ENCODE assay signal across 34 cellular contexts in the genomic region with DNA sequence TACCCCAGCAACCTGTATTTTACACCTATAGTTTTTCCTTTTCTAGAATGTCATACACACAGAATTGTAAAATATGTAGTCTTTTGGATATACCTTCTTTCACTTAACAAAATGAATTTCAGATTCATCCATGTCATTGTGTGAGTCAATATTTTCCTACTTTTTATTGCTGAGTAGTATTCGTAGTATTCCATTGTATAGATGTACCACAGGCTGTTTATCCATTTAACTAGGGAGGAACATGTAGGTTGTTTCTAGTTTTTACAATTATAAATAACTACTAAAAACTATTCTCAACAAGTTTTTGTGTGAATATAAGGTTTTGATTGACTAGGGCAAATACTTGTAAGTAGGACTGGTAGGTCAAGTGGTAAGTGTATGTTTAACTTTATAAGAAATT.
"Had no signal": no experiment of that assay in that cellular context is flagged by ENCODE, and none has a peak within 500 bp of the region (broad histone marks: within the 10 kb centered on the region; RNA-seq: fewer than 3 reads in every experiment).

No MANE protein-coding gene starts in this region.

- H3K4me2 ChIP-seq: KMS-11 had no signal

- H3K27ac ChIP-seq: KMS-11 had no signal

- DNase-seq: Karpas-422, Kasumi-1, KG1, MG63, MM.1S, MV-4-11, NCI-H1048, NCI-H1092, NCI-H1092 treated with DMSO at 0.1 percent for 48 hours, NCI-H1105, NCI-H1105 treated with DMSO at 0.1 percent for 48 hours, NCI-H1417, NCI-H1417 treated with DMSO at 0.1 percent for 48 hours, NCI-H1436, NCI-H1436 treated with DMSO at 0.1 percent for 48 hours, NCI-H146, NCI-H1694, NCI-H1694 treated with DMSO at 0.1 percent for 48 hours, NCI-H187, NCI-H187 treated with DMSO at 0.1 percent for 48 hours, NCI-H1930, NCI-H2029, NCI-H2029 treated with DMSO at 0.1 percent for 48 hours, NCI-H2081, NCI-H2081 treated with DMSO at 0.1 percent for 48 hours, NCI-H2107, NCI-H2171, NCI-H2171 treated with DMSO at 0.1 percent for 48 hours, NCI-H2227 treated with DMSO at 0.1 percent for 48 hours, NCI-H226, NCI-H345, NCI-H446, NCI-H446 treated with DMSO at 0.1 percent for 48 hours had no signal

- H3K4me3 ChIP-seq: MG63 had no signal

- H3K36me3 ChIP-seq: MG63 had no signal

- H3K9ac ChIP-seq: KMS-11 had no signal

- H3K9me3 ChIP-seq: MG63 had no signal
